ENCODE assay signal across 8 cellular contexts in genomic region chr2:71923887-71924533, GRCh38.
DNase-seq lines count a peak whose midpoint lies in the region; ATAC-seq and TF ChIP-seq lines count a peak whose summit lies in the region.

No MANE protein-coding gene starts in this region.

- no peak overlapping the region for H3K4me3 Mint-ChIP-seq in activated naive CD4-positive, alpha-beta T cell treated with anti-CD3 and anti-CD28 coated beads, Interleukin-2, amount 10 ng/mL, durations not matched to agents 7 days and 5 days

- H3K36me3 Mint-ChIP-seq in activated naive CD4-positive, alpha-beta T cell treated with anti-CD3 and anti-CD28 coated beads, Interleukin-2, amount 10 ng/mL, durations not matched to agents 7 days and 5 days, result no peaks in the 10 kb centered on the region

- intact Hi-C loops in heart left ventricle (cut with DNase I), result loop anchor here (1.0 to 10.0 kb wide), 14 partner anchors 71 to 821 kb away; no protein-coding TSS in a partner anchor

- no peak overlapping the region for H3K4me3 ChIP-seq in heart left ventricle

- peak; percentile 83 for TF ChIP-seq CTCF in RWPE1 (conservative IDR thresholded peaks at IDR 0.05; ENCODE audit: low read depth)
- peak; percentile 77 to 87 (median 84) for TF ChIP-seq CTCF in heart left ventricle (IDR thresholded peaks at IDR 0.05)

- WGBS in heart left ventricle, 4 donors, result 30 to 36% (median 32%) methylated on average over 7 of the region's 7 CpGs

- no peaks in the 10 kb centered on the region for H3K27me3 Mint-ChIP-seq in activated naive CD4-positive, alpha-beta T cell treated with anti-CD3 and anti-CD28 coated beads, Interleukin-2, amount 10 ng/mL, durations not matched to agents 7 days and 5 days

- H3K27ac ChIP-seq in RWPE1 (no peak overlapping the region), heart left ventricle (no peak overlapping the region)

- peaks cover 0 to 14% (median 0%) of the 10 kb centered on the region in 12 donors for H3K9me3 ChIP-seq in heart left ventricle

- H3K9me3 Mint-ChIP-seq in activated naive CD4-positive, alpha-beta T cell treated with anti-CD3 and anti-CD28 coated beads, Interleukin-2, amount 10 ng/mL, durations not matched to agents 7 days and 5 days, result no peaks in the 10 kb centered on the region

- POLR2A ChIA-PET in RWPE1 (lab: Yijun Ruan, JAX; ENCODE audit: low non-redundant PET), result no interaction called here

- no peak for TF ChIP-seq POLR2A in heart left ventricle (IDR thresholded peaks at IDR 0.05)

- H3K4me1 ChIP-seq in heart left ventricle, result no peaks in the 10 kb centered on the region

- no peak overlapping the region for H3K27ac Mint-ChIP-seq in activated naive CD4-positive, alpha-beta T cell treated with anti-CD3 and anti-CD28 coated beads, Interleukin-2, amount 10 ng/mL, durations not matched to agents 7 days and 5 days

- no peaks in the 10 kb centered on the region for H3K4me1 Mint-ChIP-seq in activated naive CD4-positive, alpha-beta T cell treated with anti-CD3 and anti-CD28 coated beads, Interleukin-2, amount 10 ng/mL, durations not matched to agents 7 days and 5 days

- ATAC-seq in GM21381 (IDR thresholded peaks at IDR 0.05; ENCODE audit: unreplicated experiment) (peak; percentile 78), heart left ventricle (peak; percentile 37 to 83 (median 74)), HG03460 (IDR thresholded peaks at IDR 0.05; ENCODE audit: unreplicated experiment) (no peak)

- no peaks in the 10 kb centered on the region for H3K27me3 ChIP-seq in heart left ventricle

- CTCF ChIA-PET in RWPE1 (lab: Yijun Ruan, JAX), result interaction anchor here (0.5 to 3.0 kb wide), 27 partner anchors 10 to 1529 kb away, joined by 3 to 45 read pairs (median 4); partner anchors contain the start of gene CYP26B1
- CTCF ChIA-PET in activated naive CD4-positive, alpha-beta T cell treated with anti-CD3 and anti-CD28 coated beads, Interleukin-2, amount 10 ng/mL, durations not matched to agents 7 days and 5 days (lab: Charles Lee), result interaction anchor here (0.6 to 5.5 kb wide), 21 partner anchors 10 to 830 kb away, joined by 3 to 46 read pairs (median 4); no protein-coding TSS in a partner anchor

- no peaks in the 10 kb centered on the region for H3K36me3 ChIP-seq in heart left ventricle

- peak; percentile 64 for DNase-seq in DMS153 (lab: John Stamatoyannopoulos, UW)
- DNase-seq in Kasumi-1 (lab: John Stamatoyannopoulos, UW), result peak; percentile 42 to 60
- peak; percentile 76 for DNase-seq in RWPE1 (ENCODE audit: low spot score)
- peak; percentile 62 for DNase-seq in activated naive CD4-positive, alpha-beta T cell treated with anti-CD3 and anti-CD28 coated beads, Interleukin-2, amount 10 ng/mL, durations not matched to agents 7 days and 5 days
- peak in 3 of 5 donors; percentile 53 to 68 (median 59) for DNase-seq in heart left ventricle
- peak; percentile 26 for DNase-seq in pulmonary artery endothelial cell (ENCODE audit: low read depth, low spot score)

Comparison
In these comparisons a context has a peak if more than half of its experiments do, and no peak if none do; other contexts are left out.
1. DNase-seq: peak in every context shown above with its lines; median percentile 76 in RWPE1; 64 in DMS153; 62 in activated naive CD4-positive, alpha-beta T cell treated with anti-CD3 and anti-CD28 coated beads, Interleukin-2, amount 10 ng/mL, durations not matched to agents 7 days and 5 days; 59 in heart left ventricle; 51 in Kasumi-1; 26 in pulmonary artery endothelial cell.